Comparison of ENCODE assay signal across 12 cellular contexts in genomic region chrX:153944800-153945150, GRCh38. TPM values are rescaled to one million over a fixed set of nuclear protein-coding genes. Genes with fewer than 3 reads are reported as not detected.
A peak's percentile ranks its signal among the peaks of the same experiment; 100 is the strongest.
DNase-seq lines count a peak whose midpoint lies in the region; ATAC-seq and TF ChIP-seq lines count a peak whose summit lies in the region.
"Had no signal": no experiment of that assay in that cellular context is flagged by ENCODE, and none has a peak within 500 bp of the region (broad histone marks: within the 10 kb centered on the region; RNA-seq: fewer than 3 reads in every experiment).

No MANE protein-coding gene starts in this region.

- WGBS in HUES64 = 34% methylated on average over 6 of the region's 6 CpGs

- no peak for TF ChIP-seq CTCF in coronary artery (IDR thresholded peaks at IDR 0.05)
- no peak for TF ChIP-seq CTCF in GM13977 (IDR thresholded peaks at IDR 0.05; ENCODE audit: extremely low read depth, insufficient read depth, missing control alignments)

- H3K4me1 Mint-ChIP-seq in naive thymus-derived CD4-positive, alpha-beta T cell = peaks cover 6 to 43% (median 21%) of the 10 kb centered on the region in 7 donors

- H3K4me1 ChIP-seq in BLaER1 = peaks cover 92% of the 10 kb centered on the region
- 0 out of 2 replicates have a peak, but pooled peaks cover 5% of the 10 kb centered on the region for H3K4me1 ChIP-seq in HUES64 (ENCODE audit: insufficient read depth, low read length)
- peaks cover 3 to 9% of the 10 kb centered on the region in 2 donors for H3K4me1 ChIP-seq in naive thymus-derived CD4-positive, alpha-beta T cell (ENCODE audit: control insufficient read depth in 2 of 2, insufficient read depth in 2 of 2, low read length in 2 of 2)

- intact Hi-C loops in naive thymus-derived CD4-positive, alpha-beta T cell (cut with micrococcal nuclease) = loop anchor here in 1 of 2 donors (5.0 kb wide), 1 partner anchor 37 kb away; no protein-coding TSS in a partner anchor

- H3K4me2 ChIP-seq in BLaER1 = peak overlapping the region; percentile 80
- H3K4me2 ChIP-seq: smooth muscle cell had no signal

- peaks cover 59% of the 10 kb centered on the region for H3K27me3 ChIP-seq in BLaER1
- H3K27me3 ChIP-seq in HUES64 (ENCODE audit: insufficient read depth, low read length) = no peaks in the 10 kb centered on the region
- no peaks in the 10 kb centered on the region for H3K27me3 ChIP-seq in naive thymus-derived CD4-positive, alpha-beta T cell (ENCODE audit: control insufficient read depth in 2 of 2, insufficient read depth in 2 of 2, low read length in 2 of 2)

- H3K27ac Mint-ChIP-seq in naive thymus-derived CD4-positive, alpha-beta T cell = peak overlapping the region in 4 of 9 donors; percentile 9 to 81 (median 80)

- DNase-seq in coronary artery (ENCODE audit: low spot score) (no peak), GM13977 (ENCODE audit: low spot score) (no peak), NCI-H345 (lab: John Stamatoyannopoulos, UW) (no peak), NCI-H446 (lab: John Stamatoyannopoulos, UW) (no peak), DMS 273 (lab: John Stamatoyannopoulos, UW; ENCODE audit: unreplicated experiment) (no peak)
- no peak for DNase-seq in naive thymus-derived CD4-positive, alpha-beta T cell
- DNase-seq: foreskin fibroblast, NCI-H446 treated with DMSO at 0.1 percent for 48 hours, SHP77 treated with DMSO at 0.1 percent for 48 hours had no signal

- no peaks in the 10 kb centered on the region for H3K9me3 Mint-ChIP-seq in naive thymus-derived CD4-positive, alpha-beta T cell

- peak overlapping the region; percentile 67; the same call in 1 of the 2 replicates for H3K4me3 ChIP-seq in BLaER1
- H3K4me3 ChIP-seq in HUES64 (ENCODE audit: low read length) = 0 out of 2 replicates have a peak overlapping the region, but pooled peaks have one; percentile 36
- peak overlapping the region; percentile 65 for H3K4me3 ChIP-seq in coronary artery
- no peak overlapping the region for H3K4me3 ChIP-seq in naive thymus-derived CD4-positive, alpha-beta T cell (ENCODE audit: low read length)
- H3K4me3 ChIP-seq: smooth muscle cell had no signal

- POLR2A ChIA-PET in naive thymus-derived CD4-positive, alpha-beta T cell (lab: Charles Lee) = interaction anchor here (7.7 to 21.0 kb wide), 2 partner anchors 18 to 24 kb away, joined by 63 to 384 read pairs; partner anchors contain the start of genes ARHGAP4, HCFC1 and NAA10

- peak; percentile 15 for ATAC-seq in naive thymus-derived CD4-positive, alpha-beta T cell

- no peak overlapping the region for H3K27ac ChIP-seq in BLaER1
- H3K27ac ChIP-seq in HUES64 (ENCODE audit: low read depth, low read length) = no peak overlapping the region
- peak overlapping the region; percentile 37 to 66 for H3K27ac ChIP-seq in coronary artery
- peak overlapping the region; percentile 68 for H3K27ac ChIP-seq in naive thymus-derived CD4-positive, alpha-beta T cell (ENCODE audit: low read depth, low read length)

- H3K36me3 ChIP-seq in BLaER1 = peaks cover 6% of the 10 kb centered on the region
- H3K36me3 ChIP-seq in HUES64 (ENCODE audit: insufficient read depth, low read length) = peaks cover 14% of the 10 kb centered on the region
- peaks cover 0 to 11% (median 0%) of the 10 kb centered on the region in 3 experiments for H3K36me3 ChIP-seq in naive thymus-derived CD4-positive, alpha-beta T cell (ENCODE audit: control insufficient read depth in 2 of 3, insufficient read depth in 3 of 3, low read length in 3 of 3)

- in situ Hi-C loops in GM13977 (cut with MboI; ENCODE audit: low pct_unique_long_range_greater_than_20kb, low sequenced_read_pairs, unreplicated experiment) = loop anchor here (10.0 to 25.0 kb wide), 2 partner anchors 190 to 982 kb away; no protein-coding TSS in a partner anchor

- peaks cover 91% of the 10 kb centered on the region for H4K20me1 ChIP-seq in BLaER1

- H3K4me3 Mint-ChIP-seq in naive thymus-derived CD4-positive, alpha-beta T cell = peak overlapping the region in 7 of 10 donors; percentile 39 to 90 (median 85)

- no peaks in the 10 kb centered on the region for H3K27me3 Mint-ChIP-seq in naive thymus-derived CD4-positive, alpha-beta T cell

- no peak overlapping the region for H3K9ac ChIP-seq in BLaER1
- H3K9ac ChIP-seq in HUES64 (ENCODE audit: low read depth, low read length) = no peak overlapping the region

- H3K9me3 ChIP-seq in BLaER1 (no peaks in the 10 kb centered on the region), HUES64 (ENCODE audit: insufficient read depth, low read depth, low read length) (no peaks in the 10 kb centered on the region)
- H3K9me3 ChIP-seq in naive thymus-derived CD4-positive, alpha-beta T cell (ENCODE audit: control insufficient read depth in 2 of 3, low read length in 3 of 3) = no peaks in the 10 kb centered on the region

- peaks cover 0 to 15% (median 4%) of the 10 kb centered on the region in 5 donors for H3K36me3 Mint-ChIP-seq in naive thymus-derived CD4-positive, alpha-beta T cell

- CTCF ChIA-PET in naive thymus-derived CD4-positive, alpha-beta T cell (lab: Charles Lee) = interaction anchor here (0.6 to 10.9 kb wide), 4 partner anchors 9 to 181 kb away, joined by 3 to 168 read pairs (median 4); partner anchors contain the start of gene ARHGAP4

RNA-seq across cellular contexts. Expression of gene RENBP, which starts 0.3 kb away (rescaled TPM):
- 5.8 TPM for polyA plus RNA-seq in HUES64 (2013, experiment 1 of 2)
- polyA plus RNA-seq in HUES64 (2013, experiment 2 of 2) = 6.9 TPM
- 10 to 100 TPM; 14.8 to 32.7 (median 27.7) TPM for total RNA-seq in naive thymus-derived CD4-positive, alpha-beta T cell
- 1 to 10 TPM in 1 of 2 donors, under 1 TPM in 1; 0.47 to 1.3 TPM for polyA plus RNA-seq in naive thymus-derived CD4-positive, alpha-beta T cell
- total RNA-seq: smooth muscle cell had no signal

RNA-seq across cellular contexts. Expression of gene NAA10, which starts 9.9 kb away (rescaled TPM):
- polyA plus RNA-seq in HUES64 (2013, experiment 1 of 2) = 88.5 TPM
- polyA plus RNA-seq in HUES64 (2013, experiment 2 of 2) = 80.7 TPM
- total RNA-seq in naive thymus-derived CD4-positive, alpha-beta T cell = 10 to 100 TPM; 45.2 to 79.7 (median 75.6) TPM
- 10 to 100 TPM; 37.6 to 47.2 TPM for polyA plus RNA-seq in naive thymus-derived CD4-positive, alpha-beta T cell

RNA-seq across cellular contexts. Expression of gene ARHGAP4, which starts 18.7 kb away (rescaled TPM):
- 15.3 TPM for polyA plus RNA-seq in HUES64 (2013, experiment 1 of 2)
- 18.2 TPM for polyA plus RNA-seq in HUES64 (2013, experiment 2 of 2)
- 100 to 1,000 TPM; 310 to 439 (median 377) TPM for total RNA-seq in naive thymus-derived CD4-positive, alpha-beta T cell
- 100 to 1,000 TPM in 1 of 2 donors, 10 to 100 TPM in 1; 82.5 to 147 TPM for polyA plus RNA-seq in naive thymus-derived CD4-positive, alpha-beta T cell

RNA-seq across cellular contexts. Expression of gene HCFC1, which starts 26.8 kb away (rescaled TPM):
- 59.9 TPM for polyA plus RNA-seq in HUES64 (2013, experiment 1 of 2)
- polyA plus RNA-seq in HUES64 (2013, experiment 2 of 2) = 64.5 TPM
- total RNA-seq in naive thymus-derived CD4-positive, alpha-beta T cell = 100 to 1,000 TPM in 1 of 5 experiments, 10 to 100 TPM in 4; 52.3 to 106 (median 67.2) TPM
- polyA plus RNA-seq in naive thymus-derived CD4-positive, alpha-beta T cell = 10 to 100 TPM in 1 of 2 donors, 1 to 10 TPM in 1; 6.6 to 15.0 TPM

RNA-seq across cellular contexts. Expression of gene TMEM187, which starts 27.8 kb away (rescaled TPM):
- polyA plus RNA-seq in HUES64 (2013, experiment 1 of 2) = 2.5 TPM
- 3.2 TPM for polyA plus RNA-seq in HUES64 (2013, experiment 2 of 2)
- 10 to 100 TPM in 2 of 5 experiments, 1 to 10 TPM in 3; 1.4 to 13.4 (median 7.1) TPM for total RNA-seq in naive thymus-derived CD4-positive, alpha-beta T cell
- polyA plus RNA-seq in naive thymus-derived CD4-positive, alpha-beta T cell = 10 to 100 TPM in 1 of 2 donors, 1 to 10 TPM in 1; 10.0 to 22.7 TPM

Comparison
In these comparisons a context has a peak if more than half of its experiments do, and no peak if none do; other contexts are left out.
1. H3K27ac ChIP-seq: peak in coronary artery (2 of 2) and naive thymus-derived CD4-positive, alpha-beta T cell (single experiment); none in BLaER1 (single experiment) and HUES64 (single experiment).